Comparison of ENCODE assay signal across 38 cellular contexts in genomic region chr2:15657759-15658158, GRCh38.
"Had no signal": no experiment of that assay in that cellular context is flagged by ENCODE, and none has a peak within 500 bp of the region (broad histone marks: within the 10 kb centered on the region; RNA-seq: fewer than 3 reads in every experiment).

No MANE protein-coding gene starts in this region.

- H3K27me3 Mint-ChIP-seq: activated naive CD4-positive, alpha-beta T cell treated with anti-CD3 and anti-CD28 coated beads, Interleukin-2, amount 10 ng/mL, durations not matched to agents 7 days and 5 days; activated naive CD4-positive, alpha-beta T cell treated with anti-CD3 and anti-CD28 coated beads, Interleukin-2, amount 50 U/mL, for 24 hours; activated naive CD8-positive, alpha-beta T cell; activated naive CD8-positive, alpha-beta T cell treated with anti-CD3 and anti-CD28 coated beads for 36 hours; activated naive CD8-positive, alpha-beta T cell treated with anti-CD3 and anti-CD28 coated beads, Interleukin-2, amount 50 U/mL, for 24 hours had no signal

- H3K4me3 Mint-ChIP-seq: activated naive CD4-positive, alpha-beta T cell treated with anti-CD3 and anti-CD28 coated beads for 36 hours; activated naive CD4-positive, alpha-beta T cell treated with anti-CD3 and anti-CD28 coated beads, Interleukin-2, amount 10 ng/mL, durations not matched to agents 7 days and 5 days; activated naive CD4-positive, alpha-beta T cell treated with anti-CD3 and anti-CD28 coated beads, Interleukin-2, amount 50 U/mL, for 24 hours; activated naive CD8-positive, alpha-beta T cell; activated naive CD8-positive, alpha-beta T cell treated with anti-CD3 and anti-CD28 coated beads for 36 hours; activated naive CD8-positive, alpha-beta T cell treated with anti-CD3 and anti-CD28 coated beads, Interleukin-2, amount 10 ng/mL, durations not matched to agents 7 days and 5 days; activated naive CD8-positive, alpha-beta T cell treated with anti-CD3 and anti-CD28 coated beads, Interleukin-2, amount 50 U/mL, for 24 hours; activated T-cell treated with anti-CD3 and anti-CD28 coated beads, Interleukin-2, amount 50 U/mL, for 24 hours; activated T-cell treated with anti-CD3 and anti-CD28 coated beads, Interleukin-2, amount 50 U/mL, for 4 hours; activated T-cell treated with anti-CD3 and anti-CD28 coated beads, Interleukin-2, amount 50 U/mL, for 72 hours; activated T-helper 1 cell treated with anti-CD3 and anti-CD28 coated beads, Interleukin-12 subunit alpha, Interleukin-12 subunit beta, Interleukin-2, Interleukin-4 antibody, amounts not matched to agents 30 ng/mL and 10 ng/mL and 1 ng/mL, durations not matched to agents 14 hours and 24 hours and 36 hours; activated T-helper 17 cell treated with anti-CD3 and anti-CD28 coated beads, Interleukin-2, amount 50 U/mL, for 72 hours; brain; central memory CD8-positive, alpha-beta T cell had no signal

- H3K4me3 ChIP-seq: adrenal gland, ascending aorta, body of pancreas, breast epithelium, cardiac muscle cell had no signal

- H3K4me1 ChIP-seq: adrenal gland, ascending aorta, body of pancreas, breast epithelium had no signal

- H3K27ac ChIP-seq: adrenal gland, ascending aorta, body of pancreas, brain microvascular endothelial cell, breast epithelium, cardiac muscle cell had no signal

- H3K36me3 ChIP-seq: adrenal gland, ascending aorta, brain microvascular endothelial cell, breast epithelium, cardiac muscle cell had no signal

- H3K36me3 Mint-ChIP-seq: activated naive CD4-positive, alpha-beta T cell treated with anti-CD3 and anti-CD28 coated beads, Interleukin-2, amount 10 ng/mL, durations not matched to agents 7 days and 5 days; activated naive CD4-positive, alpha-beta T cell treated with anti-CD3 and anti-CD28 coated beads, Interleukin-2, amount 50 U/mL, for 24 hours; activated naive CD4-positive, alpha-beta T cell treated with anti-CD3 and anti-CD28 coated beads, Interleukin-2, amount 50 U/mL, for 72 hours; activated naive CD8-positive, alpha-beta T cell; activated naive CD8-positive, alpha-beta T cell treated with anti-CD3 and anti-CD28 coated beads for 36 hours; activated naive CD8-positive, alpha-beta T cell treated with anti-CD3 and anti-CD28 coated beads, Interleukin-2, amount 10 ng/mL, durations not matched to agents 7 days and 5 days; brain had no signal

- DNase-seq: activated effector memory CD4-positive, alpha-beta T cell treated with anti-CD3 and anti-CD28 coated beads, Interleukin-2, amount 50 U/mL, for 16 hours; activated effector memory CD4-positive, alpha-beta T cell treated with Interleukin-2 at 50 U/mL for 16 hours; activated gamma-delta T cell; activated gamma-delta T cell treated with Interleukin-2 at 50 U/mL for 16 hours; activated naive CD4-positive, alpha-beta T cell; activated naive CD4-positive, alpha-beta T cell treated with anti-CD3 and anti-CD28 coated beads for 36 hours; activated naive CD4-positive, alpha-beta T cell treated with anti-CD3 and anti-CD28 coated beads, Interleukin-2, amount 10 ng/mL, durations not matched to agents 7 days and 5 days; activated naive CD4-positive, alpha-beta T cell treated with anti-CD3 and anti-CD28 coated beads, Interleukin-2, amount 50 U/mL, for 16 hours; activated naive CD4-positive, alpha-beta T cell treated with Interleukin-2 at 50 U/mL for 16 hours; activated naive CD8-positive, alpha-beta T cell treated with anti-CD3 and anti-CD28 coated beads for 36 hours; activated naive CD8-positive, alpha-beta T cell treated with anti-CD3 and anti-CD28 coated beads, Interleukin-2, amount 10 ng/mL, durations not matched to agents 7 days and 5 days; activated naive CD8-positive, alpha-beta T cell treated with anti-CD3 and anti-CD28 coated beads, Interleukin-2, amount 50 U/mL, for 24 hours; activated T-cell treated with anti-CD3 and anti-CD28 coated beads, Interleukin-2, amount 50 U/mL, for 1 hour; activated T-cell treated with anti-CD3 and anti-CD28 coated beads, Interleukin-2, amount 50 U/mL, for 24 hours; activated T-cell treated with anti-CD3 and anti-CD28 coated beads, Interleukin-2, amount 50 U/mL, for 4 hours; activated T-cell treated with anti-CD3 and anti-CD28 coated beads, Interleukin-2, amount 50 U/mL, for 48 hours; activated T-cell treated with anti-CD3 and anti-CD28 coated beads, Interleukin-2, amount 50 U/mL, for 72 hours; adrenal gland; amniotic stem cell; amygdala; anterior cingulate cortex; aorta; body of pancreas; brain microvascular endothelial cell; caudate nucleus; central memory CD4-positive, alpha-beta T cell; cerebellar nuclear complex had no signal

- H3K4me1 Mint-ChIP-seq: activated naive CD4-positive, alpha-beta T cell treated with anti-CD3 and anti-CD28 coated beads, Interleukin-2, amount 10 ng/mL, durations not matched to agents 7 days and 5 days; activated naive CD4-positive, alpha-beta T cell treated with anti-CD3 and anti-CD28 coated beads, Interleukin-2, amount 50 U/mL, for 24 hours; activated naive CD8-positive, alpha-beta T cell treated with anti-CD3 and anti-CD28 coated beads for 36 hours; activated naive CD8-positive, alpha-beta T cell treated with anti-CD3 and anti-CD28 coated beads, Interleukin-2, amount 50 U/mL, for 24 hours; activated T-helper 17 cell treated with anti-CD3 and anti-CD28 coated beads, Interleukin-2, amount 50 U/mL, for 72 hours; brain; central memory CD8-positive, alpha-beta T cell had no signal

- H3K9me3 Mint-ChIP-seq: activated naive CD4-positive, alpha-beta T cell treated with anti-CD3 and anti-CD28 coated beads for 36 hours; activated naive CD4-positive, alpha-beta T cell treated with anti-CD3 and anti-CD28 coated beads, Interleukin-2, amount 10 ng/mL, durations not matched to agents 7 days and 5 days; activated naive CD4-positive, alpha-beta T cell treated with anti-CD3 and anti-CD28 coated beads, Interleukin-2, amount 50 U/mL, for 24 hours; activated naive CD8-positive, alpha-beta T cell treated with anti-CD3 and anti-CD28 coated beads for 36 hours; activated naive CD8-positive, alpha-beta T cell treated with anti-CD3 and anti-CD28 coated beads, Interleukin-2, amount 10 ng/mL, durations not matched to agents 7 days and 5 days; activated naive CD8-positive, alpha-beta T cell treated with anti-CD3 and anti-CD28 coated beads, Interleukin-2, amount 50 U/mL, for 24 hours; activated T-cell treated with anti-CD3 and anti-CD28 coated beads, Interleukin-2, amount 50 U/mL, for 24 hours; activated T-cell treated with anti-CD3 and anti-CD28 coated beads, Interleukin-2, amount 50 U/mL, for 4 hours; activated T-cell treated with anti-CD3 and anti-CD28 coated beads, Interleukin-2, amount 50 U/mL, for 72 hours; activated T-helper 1 cell treated with anti-CD3 and anti-CD28 coated beads, Interleukin-12 subunit alpha, Interleukin-12 subunit beta, Interleukin-2, Interleukin-4 antibody, amounts not matched to agents 30 ng/mL and 10 ng/mL and 1 ng/mL, durations not matched to agents 14 hours and 24 hours and 36 hours; activated T-helper 2 cell treated with anti-CD3 and anti-CD28 coated beads, Interferon-gamma antibody, Interleukin-2, Interleukin-4, amounts not matched to agents 10 μg/mL and 5 μg/mL and 100 μg/mL, durations not matched to agents 14 hours and 24 hours and 36 hours; central memory CD8-positive, alpha-beta T cell had no signal

- H3K9me3 ChIP-seq: adrenal gland, ascending aorta, body of pancreas, breast epithelium had no signal

- H3K27ac Mint-ChIP-seq: activated naive CD4-positive, alpha-beta T cell treated with anti-CD3 and anti-CD28 coated beads for 36 hours; activated naive CD4-positive, alpha-beta T cell treated with anti-CD3 and anti-CD28 coated beads, Interleukin-2, amount 10 ng/mL, durations not matched to agents 7 days and 5 days; activated naive CD4-positive, alpha-beta T cell treated with anti-CD3 and anti-CD28 coated beads, Interleukin-2, amount 50 U/mL, for 24 hours; activated naive CD4-positive, alpha-beta T cell treated with anti-CD3 and anti-CD28 coated beads, Interleukin-2, amount 50 U/mL, for 72 hours; activated naive CD8-positive, alpha-beta T cell; activated naive CD8-positive, alpha-beta T cell treated with anti-CD3 and anti-CD28 coated beads for 36 hours; activated naive CD8-positive, alpha-beta T cell treated with anti-CD3 and anti-CD28 coated beads, Interleukin-2, amount 10 ng/mL, durations not matched to agents 7 days and 5 days; activated naive CD8-positive, alpha-beta T cell treated with anti-CD3 and anti-CD28 coated beads, Interleukin-2, amount 50 U/mL, for 24 hours; activated T-cell treated with anti-CD3 and anti-CD28 coated beads, Interleukin-2, amount 50 U/mL, for 24 hours; activated T-cell treated with anti-CD3 and anti-CD28 coated beads, Interleukin-2, amount 50 U/mL, for 72 hours; activated T-helper 1 cell treated with anti-CD3 and anti-CD28 coated beads, Interleukin-12 subunit alpha, Interleukin-12 subunit beta, Interleukin-2, Interleukin-4 antibody, amounts not matched to agents 30 ng/mL and 10 ng/mL and 1 ng/mL, durations not matched to agents 14 hours and 24 hours and 36 hours; activated T-helper 17 cell treated with anti-CD3 and anti-CD28 coated beads, Interleukin-2, amount 50 U/mL, for 72 hours; activated T-helper 2 cell treated with anti-CD3 and anti-CD28 coated beads, Interferon-gamma antibody, Interleukin-2, Interleukin-4, amounts not matched to agents 10 μg/mL and 5 μg/mL and 100 μg/mL, durations not matched to agents 14 hours and 24 hours and 36 hours; brain had no signal

- H3K27me3 ChIP-seq: adrenal gland, ascending aorta, body of pancreas, brain microvascular endothelial cell, breast epithelium, cardiac muscle cell had no signal

- ATAC-seq: activated naive CD4-positive, alpha-beta T cell treated with anti-CD3 and anti-CD28 coated beads, Interleukin-2, amount 50 U/mL, for 72 hours; activated naive CD8-positive, alpha-beta T cell treated with anti-CD3 and anti-CD28 coated beads, Interleukin-2, amount 50 U/mL, for 24 hours; activated T-cell treated with anti-CD3 and anti-CD28 coated beads, Interleukin-2, amount 50 U/mL, for 4 hours; activated T-cell treated with anti-CD3 and anti-CD28 coated beads, Interleukin-2, amount 50 U/mL, for 72 hours; activated T-helper 17 cell treated with anti-CD3 and anti-CD28 coated beads, Interleukin-2, amount 50 U/mL, for 72 hours; body of pancreas had no signal
